8 cellular contexts compared by ENCODE assay signal in genomic region chr22:31631381-31631780, GRCh38. TPM values are rescaled to one million over a fixed set of nuclear protein-coding genes. Genes with fewer than 3 reads are reported as not detected.
DNase-seq lines count a peak whose midpoint lies in the region; ATAC-seq, FAIRE-seq and TF ChIP-seq lines count a peak whose summit lies in the region.

No MANE protein-coding gene starts in this region.

- BruUV-seq in Calu3 (replicated peaks; lab: Mats Ljungman, UMichigan) (TSS peak; percentile 68), Panc1 (replicated peaks; lab: Mats Ljungman, UMichigan) (no TSS peak), endothelial cell of umbilical vein (replicated peaks; lab: Mats Ljungman, UMichigan) (no TSS peak)

- dilution Hi-C loops in endothelial cell of umbilical vein (cut with MboI; ENCODE audit: extremely low pct_ligation_motif_present, low sequenced_read_pairs): no loop called here

- no peak overlapping the region; the same call in 1 of the 2 replicates for H3K27ac ChIP-seq in Panc1 (ENCODE audit: low read length)
- H3K27ac ChIP-seq in endothelial cell of umbilical vein (ENCODE audit: insufficient read depth, low read depth, low read length): peak overlapping the region; percentile 81

- H3K9me3 ChIP-seq in Panc1 (ENCODE audit: control insufficient read depth, insufficient read depth, low read depth, low read length): no peaks in the 10 kb centered on the region
- H3K9me3 ChIP-seq in endothelial cell of umbilical vein (replicated peaks; ENCODE audit: control insufficient read depth, insufficient read depth, low read length): no peaks in the 10 kb centered on the region

- DNase-seq in Calu3 (no peak), Panc1 (ENCODE audit: low read depth, low spot score) (no peak), endothelial cell of umbilical vein (ENCODE audit: low read depth, low spot score) (no peak), osteocyte (ENCODE audit: extremely low spot score, unreplicated experiment) (no peak), DMS153 (lab: John Stamatoyannopoulos, UW) (no peak), mucosa of gallbladder (ENCODE audit: low spot score) (no peak), COR-L47 (lab: John Stamatoyannopoulos, UW) (no peak)

- H3K4me1 Mint-ChIP-seq in Calu3 (ENCODE audit: low read depth, unreplicated experiment) (peaks cover 49% of the 10 kb centered on the region), osteocyte (ENCODE audit: unreplicated experiment) (peaks cover 35% of the 10 kb centered on the region)

- peak overlapping the region; percentile 33 for H3K4me2 ChIP-seq in endothelial cell of umbilical vein (ENCODE audit: insufficient read depth, low read length)

- H3K4me1 ChIP-seq in Panc1 (ENCODE audit: control insufficient read depth, insufficient read depth, low read length): peaks cover 10% of the 10 kb centered on the region
- H3K4me1 ChIP-seq in endothelial cell of umbilical vein (ENCODE audit: control insufficient read depth, extremely low read depth, insufficient read depth, low read length): peaks cover 30% of the 10 kb centered on the region

- intact Hi-C loops in Calu3 (cut with micrococcal nuclease; ENCODE audit: unreplicated experiment) (no loop called here), Panc1 (cut with micrococcal nuclease; ENCODE audit: unreplicated experiment) (loop anchor here (10.0 kb wide), 1 partner anchor 67 kb away; no protein-coding TSS in a partner anchor), endothelial cell of umbilical vein (cut with micrococcal nuclease) (loop anchor here (2.0 kb wide), 3 partner anchors 135 to 285 kb away; partner anchors contain the start of genes EIF4ENIF1, PATZ1 and SFI1)

- H3K27me3 ChIP-seq in Panc1 (ENCODE audit: control insufficient read depth, insufficient read depth, low read length) (no peaks in the 10 kb centered on the region), endothelial cell of umbilical vein (ENCODE audit: control insufficient read depth in 2 of 2, insufficient read depth in 2 of 2, low read length in 2 of 2) (no peaks in the 10 kb centered on the region)

- peak overlapping the region; percentile 85 for H3K9ac ChIP-seq in endothelial cell of umbilical vein (replicated peaks; ENCODE audit: extremely low read depth, insufficient read depth, low read length)

- no peaks in the 10 kb centered on the region for H4K20me1 ChIP-seq in endothelial cell of umbilical vein (replicated peaks; ENCODE audit: control insufficient read depth, extremely low read depth, insufficient read depth, low read length)

- H3K27me3 Mint-ChIP-seq in Calu3 (ENCODE audit: unreplicated experiment): no peaks in the 10 kb centered on the region
- H3K27me3 Mint-ChIP-seq in osteocyte (ENCODE audit: unreplicated experiment): no peaks in the 10 kb centered on the region

- ATAC-seq in Panc1 (no peak), GM18867 (IDR thresholded peaks at IDR 0.05; ENCODE audit: unreplicated experiment) (no peak)

- H3K36me3 ChIP-seq in Panc1 (ENCODE audit: control insufficient read depth, insufficient read depth, low read length) (no peaks in the 10 kb centered on the region), endothelial cell of umbilical vein (ENCODE audit: control insufficient read depth in 2 of 2, extremely low read depth in 1 of 2, insufficient read depth in 2 of 2, low read length in 2 of 2) (no peaks in the 10 kb centered on the region)

- TF ChIP-seq POLR2A in endothelial cell of umbilical vein (IDR thresholded peaks at IDR 0.05; ENCODE audit: low read depth, low read length): no peak

- H3K4me3 ChIP-seq in Panc1 (ENCODE audit: low read depth in 2 of 2, low read length in 2 of 2) (peak overlapping the region; percentile 67; a peak in 3 of 4 replicates), endothelial cell of umbilical vein (replicated peaks in 1 of 3; ENCODE audit: insufficient read depth in 1 of 3, low read depth in 1 of 3, low read length in 3 of 3) (peak overlapping the region in 2 of 3 experiments; percentile 42 to 58)

- peak overlapping the region; percentile 98 for H3K4me3 Mint-ChIP-seq in Calu3 (ENCODE audit: low read depth, unreplicated experiment)
- H3K4me3 Mint-ChIP-seq in osteocyte (ENCODE audit: unreplicated experiment): peak overlapping the region; percentile 88

- peaks cover 34% of the 10 kb centered on the region for H3K36me3 Mint-ChIP-seq in Calu3 (ENCODE audit: insufficient read depth, unreplicated experiment)
- no peaks in the 10 kb centered on the region for H3K36me3 Mint-ChIP-seq in osteocyte (ENCODE audit: unreplicated experiment)

- H3K79me2 ChIP-seq in endothelial cell of umbilical vein (ENCODE audit: control insufficient read depth, insufficient read depth, low read length): peaks cover 52% of the 10 kb centered on the region

- CTCF ChIA-PET in Calu3 (lab: Charles Lee): interaction anchor here (0.7 to 2.3 kb wide), 5 partner anchors 15 to 339 kb away, joined by 4 to 14 read pairs (median 5); partner anchors contain the start of gene PISD
- CTCF ChIA-PET in Panc1 (lab: Charles Lee): no interaction called here
- CTCF ChIA-PET in endothelial cell of umbilical vein (lab: Charles Lee): interaction anchor here (1.4 to 11.3 kb wide), 7 partner anchors 15 to 180 kb away, joined by 4 to 216 read pairs (median 5); partner anchors contain the start of gene DEPDC5

- no peak for FAIRE-seq in endothelial cell of umbilical vein (lab: Jason Lieb, UNC)

- H3K9me1 ChIP-seq in endothelial cell of umbilical vein (replicated peaks; ENCODE audit: control insufficient read depth, extremely low read depth, insufficient read depth, low read length): no peaks in the 10 kb centered on the region

- no peak overlapping the region for H2AFZ ChIP-seq in endothelial cell of umbilical vein (ENCODE audit: low read depth, low read length)

- in situ Hi-C loops in Panc1 (cut with HindIII; ENCODE audit: low pct_unique_long_range_greater_than_20kb, low sequenced_read_pairs): no loop called here

- POLR2A ChIA-PET in Panc1 (lab: Charles Lee) (no interaction called here), endothelial cell of umbilical vein (lab: Charles Lee) (no interaction called here)

- no peak overlapping the region for H3K27ac Mint-ChIP-seq in Calu3 (ENCODE audit: unreplicated experiment)
- H3K27ac Mint-ChIP-seq in osteocyte (ENCODE audit: unreplicated experiment): peak overlapping the region; percentile 82

- TF ChIP-seq CTCF in Calu3 (IDR thresholded peaks at IDR 0.05; ENCODE audit: unreplicated experiment) (no peak), Panc1 (IDR thresholded peaks at IDR 0.05) (no peak), endothelial cell of umbilical vein (IDR thresholded peaks at IDR 0.05; ENCODE audit: extremely low read depth in 1 of 2, insufficient read depth in 1 of 2, low read depth in 1 of 2, low read length in 2 of 2) (no peak), osteocyte (IDR thresholded peaks at IDR 0.05) (no peak)

- H3K9me3 Mint-ChIP-seq in Calu3 (ENCODE audit: low read depth, unreplicated experiment) (no peaks in the 10 kb centered on the region), osteocyte (ENCODE audit: unreplicated experiment) (no peaks in the 10 kb centered on the region)

TF ChIP-seq in endothelial cell of umbilical vein, 7 proteins besides CTCF, POLR2A, EP300 and RAD21:
- TF ChIP-seq FOS (IDR thresholded peaks at IDR 0.05; ENCODE audit: borderline replicate concordance, insufficient read depth, low read length) (no peak), MYC (IDR thresholded peaks at IDR 0.05; ENCODE audit: low read depth, low read length) (no peak), MAX (IDR thresholded peaks at IDR 0.05; ENCODE audit: insufficient read depth, insufficient read length) (no peak), EZH2 (IDR thresholded peaks at IDR 0.05; ENCODE audit: borderline replicate concordance, low read depth, low read length, severe bottlenecking) (no peak), GATA2 (IDR thresholded peaks at IDR 0.05; ENCODE audit: insufficient read depth, insufficient read length, low read depth, low read length) (no peak), POLR2AphosphoS5 (IDR thresholded peaks at IDR 0.05; ENCODE audit: insufficient read depth, low read depth, low read length) (no peak), JUN (IDR thresholded peaks at IDR 0.05; ENCODE audit: borderline replicate concordance, insufficient read depth, insufficient read length, low read depth) (no peak)

RNA-seq across cellular contexts. Expression of gene PISD, which starts 30.6 kb away (rescaled TPM):
- total RNA-seq in Calu3 (2022) (45.9 and 53.4 TPM in 2 replicates), Panc1 (2021; ENCODE audit: unreplicated experiment) (33.8 TPM), endothelial cell of umbilical vein (53.2 and 58.0 TPM in 2 replicates), osteocyte (32.9 and 36.2 TPM in 2 replicates), mucosa of gallbladder (57.8 TPM)
- polyA plus RNA-seq in Panc1 (2012; ENCODE audit: insufficient read length): 27.8 TPM
- 48.5 and 53.4 TPM in 2 replicates for polyA plus RNA-seq in endothelial cell of umbilical vein
- 39.8 and 39.9 TPM in 2 replicates for polyA plus RNA-seq in endothelial cell of umbilical vein (2011; cell fraction: cytosol; rRNA removed)
- 116 and 131 TPM in 2 replicates for polyA plus RNA-seq in endothelial cell of umbilical vein (2011; cell fraction: nucleus; rRNA removed)
- polyA plus RNA-seq in endothelial cell of umbilical vein (2012): 36.2 and 37.9 TPM in 2 replicates
- 37.0 and 44.8 TPM in 2 replicates for polyA minus RNA-seq in endothelial cell of umbilical vein
- polyA minus RNA-seq in endothelial cell of umbilical vein (2011; cell fraction: cytosol; rRNA and poly(A)+ RNA removed): 8.7 TPM
- 33.4 and 38.7 TPM in 2 replicates for polyA minus RNA-seq in endothelial cell of umbilical vein (2011; cell fraction: nucleus; rRNA and poly(A)+ RNA removed)
